22 cellular contexts compared by ENCODE assay signal in genomic region chr4:186819357-186820086, GRCh38.
A peak's percentile ranks its signal among the peaks of the same experiment; 100 is the strongest.
DNase-seq lines count a peak whose midpoint lies in the region; TF ChIP-seq lines count a peak whose summit lies in the region.
"Had no signal": no experiment of that assay in that cellular context is flagged by ENCODE, and none has a peak within 500 bp of the region (broad histone marks: within the 10 kb centered on the region; RNA-seq: fewer than 3 reads in every experiment).

No MANE protein-coding gene starts in this region.

- H3K27me3 ChIP-seq in SJCRH30 = no peaks in the 10 kb centered on the region
- no peaks in the 10 kb centered on the region for H3K27me3 ChIP-seq in suprapubic skin
- H3K27me3 ChIP-seq in ascending aorta = no peaks in the 10 kb centered on the region
- H3K27me3 ChIP-seq: esophagus muscularis mucosa, uterus had no signal

- TF ChIP-seq EP300 in suprapubic skin (IDR thresholded peaks at IDR 0.05) = no peak

- H3K4me1 ChIP-seq in SJCRH30 (peaks cover 15% of the 10 kb centered on the region), suprapubic skin (no peaks in the 10 kb centered on the region), ascending aorta (no peaks in the 10 kb centered on the region)
- H3K4me1 ChIP-seq: prostate gland, uterus had no signal

- 68% methylated on average over 3 of the region's 3 CpGs for WGBS in suprapubic skin

- no peaks in the 10 kb centered on the region for H3K4me1 Mint-ChIP-seq in activated CD4-positive, alpha-beta memory T cell treated with anti-CD3 and anti-CD28 coated beads for 36 hours (ENCODE audit: low read depth)
- H3K4me1 Mint-ChIP-seq: activated CD4-positive, alpha-beta T cell treated with anti-CD3 and anti-CD28 coated beads for 36 hours; activated naive CD4-positive, alpha-beta T cell treated with anti-CD3 and anti-CD28 coated beads, Interleukin-2, amount 10 ng/mL, durations not matched to agents 7 days and 5 days; stimulated activated effector memory CD8-positive, alpha-beta T cell treated with anti-CD3 and anti-CD28 coated beads, Interleukin-12 subunit alpha, Interleukin-12 subunit beta, amount 100 ng/mL, for 72 hours had no signal

- H3K4me3 ChIP-seq in SJCRH30 (no peak overlapping the region), fibroblast of pulmonary artery (replicated peaks; ENCODE audit: low read depth, low read length) (no peak overlapping the region), suprapubic skin (no peak overlapping the region), ascending aorta (no peak overlapping the region)
- H3K4me3 ChIP-seq: esophagus muscularis mucosa, prostate gland, uterus had no signal

- H3K36me3 ChIP-seq in SJCRH30 (no peaks in the 10 kb centered on the region), suprapubic skin (no peaks in the 10 kb centered on the region), ascending aorta (no peaks in the 10 kb centered on the region)
- H3K36me3 ChIP-seq: esophagus muscularis mucosa, prostate gland, uterus had no signal

- H3K36me3 Mint-ChIP-seq in activated CD4-positive, alpha-beta memory T cell treated with anti-CD3 and anti-CD28 coated beads for 36 hours = no peaks in the 10 kb centered on the region
- H3K36me3 Mint-ChIP-seq: activated naive CD4-positive, alpha-beta T cell treated with anti-CD3 and anti-CD28 coated beads, Interleukin-2, amount 10 ng/mL, durations not matched to agents 7 days and 5 days; CD4-positive, CD25-positive, alpha-beta regulatory T cell; stimulated activated effector memory CD8-positive, alpha-beta T cell treated with anti-CD3 and anti-CD28 coated beads, Interleukin-12 subunit alpha, Interleukin-12 subunit beta, amount 100 ng/mL, for 72 hours had no signal

- POLR2A ChIA-PET in activated CD4-positive, alpha-beta memory T cell treated with anti-CD3 and anti-CD28 coated beads for 36 hours (lab: Charles Lee) = no interaction called here

- no peaks in the 10 kb centered on the region for H3K27me3 Mint-ChIP-seq in activated CD4-positive, alpha-beta memory T cell treated with anti-CD3 and anti-CD28 coated beads for 36 hours
- H3K27me3 Mint-ChIP-seq: activated CD4-positive, alpha-beta T cell treated with anti-CD3 and anti-CD28 coated beads for 36 hours; activated naive CD4-positive, alpha-beta T cell treated with anti-CD3 and anti-CD28 coated beads, Interleukin-2, amount 10 ng/mL, durations not matched to agents 7 days and 5 days; CD4-positive, CD25-positive, alpha-beta regulatory T cell had no signal

- H3K27ac ChIP-seq in SJCRH30 = peak overlapping the region; percentile 41; the same call in 1 of the 2 replicates
- no peak overlapping the region for H3K27ac ChIP-seq in suprapubic skin
- H3K27ac ChIP-seq in ascending aorta = no peak overlapping the region
- H3K27ac ChIP-seq: esophagus muscularis mucosa, prostate gland, uterus had no signal

- H3K9me3 ChIP-seq in SJCRH30 (replicated peaks) (no peaks in the 10 kb centered on the region), suprapubic skin (no peaks in the 10 kb centered on the region), ascending aorta (no peaks in the 10 kb centered on the region)
- H3K9me3 ChIP-seq: esophagus muscularis mucosa, prostate gland, uterus had no signal

- H3K9me3 Mint-ChIP-seq in activated CD4-positive, alpha-beta memory T cell treated with anti-CD3 and anti-CD28 coated beads for 36 hours = peaks cover 4% of the 10 kb centered on the region
- H3K9me3 Mint-ChIP-seq: H9 had no signal

- TF ChIP-seq POLR2A in suprapubic skin (IDR thresholded peaks at IDR 0.05) = no peak

- H3K27ac Mint-ChIP-seq in activated CD4-positive, alpha-beta memory T cell treated with anti-CD3 and anti-CD28 coated beads for 36 hours = no peak overlapping the region
- H3K27ac Mint-ChIP-seq: activated CD4-positive, alpha-beta T cell treated with anti-CD3 and anti-CD28 coated beads for 36 hours; activated naive CD4-positive, alpha-beta T cell treated with anti-CD3 and anti-CD28 coated beads, Interleukin-2, amount 10 ng/mL, durations not matched to agents 7 days and 5 days; CD4-positive, CD25-positive, alpha-beta regulatory T cell; H9; stimulated activated effector memory CD8-positive, alpha-beta T cell treated with anti-CD3 and anti-CD28 coated beads, Interleukin-12 subunit alpha, Interleukin-12 subunit beta, amount 100 ng/mL, for 72 hours had no signal

- CTCF ChIA-PET in activated CD4-positive, alpha-beta memory T cell treated with anti-CD3 and anti-CD28 coated beads for 36 hours (lab: Charles Lee) = no interaction called here

- no peak overlapping the region for H3K4me3 Mint-ChIP-seq in activated CD4-positive, alpha-beta memory T cell treated with anti-CD3 and anti-CD28 coated beads for 36 hours
- H3K4me3 Mint-ChIP-seq: activated CD4-positive, alpha-beta T cell treated with anti-CD3 and anti-CD28 coated beads for 36 hours; activated naive CD4-positive, alpha-beta T cell treated with anti-CD3 and anti-CD28 coated beads, Interleukin-2, amount 10 ng/mL, durations not matched to agents 7 days and 5 days; CD4-positive, CD25-positive, alpha-beta regulatory T cell; H9; stimulated activated effector memory CD8-positive, alpha-beta T cell treated with anti-CD3 and anti-CD28 coated beads, Interleukin-12 subunit alpha, Interleukin-12 subunit beta, amount 100 ng/mL, for 72 hours had no signal

- DNase-seq in DMS 273 (lab: John Stamatoyannopoulos, UW; ENCODE audit: unreplicated experiment) (peak; percentile 88), M059J (ENCODE audit: low read depth) (peak; percentile 23), SJCRH30 (peak in 1 of 2 experiments; percentile 34), fibroblast of pulmonary artery (ENCODE audit: low read depth) (peak; percentile 21), suprapubic skin (ENCODE audit: low spot score in 2 of 2) (no peak), ascending aorta (ENCODE audit: low spot score in 2 of 2) (no peak)
- DNase-seq in activated effector memory CD4-positive, alpha-beta T cell treated with anti-CD3 and anti-CD28 coated beads, Interleukin-2, amount 50 U/mL, for 16 hours = no peak
- DNase-seq in activated CD4-positive, alpha-beta memory T cell treated with anti-CD3 and anti-CD28 coated beads for 36 hours = no peak
- DNase-seq: activated CD4-positive, alpha-beta T cell treated with anti-CD3 and anti-CD28 coated beads for 36 hours; activated naive CD4-positive, alpha-beta T cell treated with anti-CD3 and anti-CD28 coated beads, Interleukin-2, amount 10 ng/mL, durations not matched to agents 7 days and 5 days; activated T-cell treated with anti-CD3 and anti-CD28 coated beads, Interleukin-2, amount 50 U/mL, for 48 hours; CD4-positive, CD25-positive, alpha-beta regulatory T cell; H9; KG1; NCI-H1092 treated with DMSO at 0.1 percent for 48 hours; NCI-H2081; PC-3; stimulated activated CD4-positive, alpha-beta T cell treated with anti-CD3 and anti-CD28 coated beads, Interleukin-2, amount 100 ng/mL, for 24 hours; uterus had no signal

- intact Hi-C loops in activated CD4-positive, alpha-beta memory T cell treated with anti-CD3 and anti-CD28 coated beads for 36 hours (cut with micrococcal nuclease) = no loop called here
- intact Hi-C loops in ascending aorta (cut with DNase I) = no loop called here

- no peak for TF ChIP-seq CTCF in fibroblast of pulmonary artery (IDR thresholded peaks at IDR 0.05; ENCODE audit: low read length, missing control alignments)
- TF ChIP-seq CTCF in suprapubic skin (IDR thresholded peaks at IDR 0.05) = no peak
- TF ChIP-seq CTCF in ascending aorta (IDR thresholded peaks at IDR 0.05) = no peak

Comparison
In these comparisons a context has a peak if more than half of its experiments do, and no peak if none do; other contexts are left out.
1. DNase-seq: peak in DMS 273 (single experiment), M059J (single experiment) and fibroblast of pulmonary artery (single experiment); none in suprapubic skin (0 of 2), activated effector memory CD4-positive, alpha-beta T cell treated with anti-CD3 and anti-CD28 coated beads, Interleukin-2, amount 50 U/mL, for 16 hours (single experiment), activated CD4-positive, alpha-beta memory T cell treated with anti-CD3 and anti-CD28 coated beads for 36 hours (single experiment) and ascending aorta (0 of 2).